20 cellular contexts compared by ENCODE assay signal in the genomic region with DNA sequence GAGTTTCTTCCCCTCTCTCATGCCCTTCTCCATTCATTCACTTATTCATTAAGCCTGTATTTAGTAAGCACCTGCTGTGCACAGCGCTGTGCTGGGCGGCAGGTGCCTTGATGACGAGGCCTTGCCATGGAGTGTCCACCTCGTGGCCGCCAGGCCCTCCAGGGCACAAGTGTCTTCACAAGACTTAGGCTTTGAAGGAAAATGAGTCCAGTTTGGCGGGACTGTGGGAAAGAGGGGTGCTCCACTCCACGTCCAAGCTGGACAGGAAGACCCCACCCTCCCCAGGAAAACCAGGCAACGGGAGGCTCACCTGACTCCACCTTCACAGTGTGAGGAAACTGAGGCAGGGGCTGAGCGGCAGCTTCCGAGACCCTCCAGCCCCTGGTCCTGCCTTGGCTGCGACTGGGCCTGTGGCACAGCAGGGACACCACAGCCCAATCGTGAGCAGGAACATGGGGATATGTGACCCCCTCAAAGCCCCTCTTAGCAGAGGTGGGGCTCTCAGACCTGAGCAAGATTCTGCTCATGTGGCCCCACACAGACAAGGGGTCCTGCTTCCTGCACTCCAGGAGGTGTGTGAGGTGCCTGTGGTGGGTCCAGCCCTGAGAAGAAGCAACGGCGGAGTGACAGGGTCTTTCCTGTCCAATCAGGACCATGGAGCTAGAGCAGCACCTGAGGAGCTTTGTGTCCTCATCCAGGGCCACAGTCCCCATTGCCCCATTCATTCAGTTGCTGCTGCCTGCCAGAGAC.
DNase-seq lines count a peak whose midpoint lies in the region; ATAC-seq and TF ChIP-seq lines count a peak whose summit lies in the region.
"Had no signal": no experiment of that assay in that cellular context is flagged by ENCODE, and none has a peak within 500 bp of the region (broad histone marks: within the 10 kb centered on the region; RNA-seq: fewer than 3 reads in every experiment).

No MANE protein-coding gene starts in this region.

- TF ChIP-seq CTCF in activated CD8-positive, alpha-beta T cell treated with anti-CD3 and anti-CD28 coated beads for 36 hours (IDR thresholded peaks at IDR 0.05) = no peak
- no peak for TF ChIP-seq CTCF in natural killer cell (IDR thresholded peaks at IDR 0.05)

- peaks cover 4% of the 10 kb centered on the region for H3K36me3 Mint-ChIP-seq in activated CD8-positive, alpha-beta T cell treated with anti-CD3 and anti-CD28 coated beads, Interleukin-2, amount 10 ng/mL, durations not matched to agents 7 days and 5 days (ENCODE audit: low read depth)
- peaks cover 9% of the 10 kb centered on the region for H3K36me3 Mint-ChIP-seq in activated CD8-positive, alpha-beta T cell treated with anti-CD3 and anti-CD28 coated beads for 36 hours (ENCODE audit: low read depth)
- peaks cover 4% of the 10 kb centered on the region for H3K36me3 Mint-ChIP-seq in natural killer cell treated with Interleukin-12 subunit alpha and Interleukin-12 subunit beta and Interleukin-15 and Interleukin-18, amount 100 ng/mL, for 72 hours
- no peaks in the 10 kb centered on the region for H3K36me3 Mint-ChIP-seq in natural killer cell

- intact Hi-C loops in activated CD8-positive, alpha-beta T cell treated with anti-CD3 and anti-CD28 coated beads for 36 hours (cut with micrococcal nuclease) = no loop called here
- intact Hi-C loops in natural killer cell (cut with micrococcal nuclease) = no loop called here

- H3K27ac Mint-ChIP-seq in activated CD8-positive, alpha-beta T cell treated with anti-CD3 and anti-CD28 coated beads, Interleukin-2, amount 10 ng/mL, durations not matched to agents 7 days and 5 days = peak overlapping the region; percentile 41
- H3K27ac Mint-ChIP-seq in activated CD8-positive, alpha-beta T cell treated with anti-CD3 and anti-CD28 coated beads for 36 hours = no peak overlapping the region
- no peak overlapping the region for H3K27ac Mint-ChIP-seq in natural killer cell treated with Interleukin-12 subunit alpha and Interleukin-12 subunit beta and Interleukin-15 and Interleukin-18, amount 100 ng/mL, for 72 hours
- H3K27ac Mint-ChIP-seq in natural killer cell = no peak overlapping the region

- H3K9me3 Mint-ChIP-seq in activated CD8-positive, alpha-beta T cell treated with anti-CD3 and anti-CD28 coated beads, Interleukin-2, amount 10 ng/mL, durations not matched to agents 7 days and 5 days (ENCODE audit: insufficient read depth) = no peaks in the 10 kb centered on the region
- no peaks in the 10 kb centered on the region for H3K9me3 Mint-ChIP-seq in activated CD8-positive, alpha-beta T cell treated with anti-CD3 and anti-CD28 coated beads for 36 hours
- no peaks in the 10 kb centered on the region for H3K9me3 Mint-ChIP-seq in natural killer cell treated with Interleukin-12 subunit alpha and Interleukin-12 subunit beta and Interleukin-15 and Interleukin-18, amount 100 ng/mL, for 72 hours
- no peaks in the 10 kb centered on the region for H3K9me3 Mint-ChIP-seq in natural killer cell

- H3K27ac ChIP-seq in Karpas-422 (ENCODE audit: low read length) = no peak overlapping the region
- H3K27ac ChIP-seq: 22Rv1, C4-2B, GM23248, Peyer's patch had no signal

- no peaks in the 10 kb centered on the region for H3K79me2 ChIP-seq in Karpas-422 (ENCODE audit: low read length)

- ATAC-seq in activated CD8-positive, alpha-beta T cell treated with anti-CD3 and anti-CD28 coated beads, Interleukin-2, amount 10 ng/mL, durations not matched to agents 7 days and 5 days = no peak
- no peak for ATAC-seq in activated CD8-positive, alpha-beta T cell treated with anti-CD3 and anti-CD28 coated beads for 36 hours
- ATAC-seq in natural killer cell treated with Interleukin-12 subunit alpha and Interleukin-12 subunit beta and Interleukin-15 and Interleukin-18, amount 100 ng/mL, for 72 hours = peak; percentile 28 to 29
- ATAC-seq in natural killer cell = no peak

- CTCF ChIA-PET in activated CD8-positive, alpha-beta T cell treated with anti-CD3 and anti-CD28 coated beads, Interleukin-2, amount 10 ng/mL, durations not matched to agents 7 days and 5 days (lab: Charles Lee) = no interaction called here
- CTCF ChIA-PET in activated CD8-positive, alpha-beta T cell treated with anti-CD3 and anti-CD28 coated beads for 36 hours (lab: Charles Lee) = no interaction called here

- H3K4me3 Mint-ChIP-seq in activated CD8-positive, alpha-beta T cell treated with anti-CD3 and anti-CD28 coated beads, Interleukin-2, amount 10 ng/mL, durations not matched to agents 7 days and 5 days = no peak overlapping the region
- H3K4me3 Mint-ChIP-seq in activated CD8-positive, alpha-beta T cell treated with anti-CD3 and anti-CD28 coated beads for 36 hours = no peak overlapping the region
- H3K4me3 Mint-ChIP-seq in natural killer cell treated with Interleukin-12 subunit alpha and Interleukin-12 subunit beta and Interleukin-15 and Interleukin-18, amount 100 ng/mL, for 72 hours = no peak overlapping the region
- H3K4me3 Mint-ChIP-seq in natural killer cell = no peak overlapping the region

- no peak overlapping the region for H3K4me3 ChIP-seq in Karpas-422 (ENCODE audit: low read length)
- H3K4me3 ChIP-seq: GM23248, Peyer's patch had no signal

- no peaks in the 10 kb centered on the region for H4K20me1 ChIP-seq in Karpas-422 (ENCODE audit: insufficient read depth, low read depth, low read length)

- no peaks in the 10 kb centered on the region for H3K27me3 Mint-ChIP-seq in activated CD8-positive, alpha-beta T cell treated with anti-CD3 and anti-CD28 coated beads, Interleukin-2, amount 10 ng/mL, durations not matched to agents 7 days and 5 days (ENCODE audit: low read depth)
- H3K27me3 Mint-ChIP-seq in activated CD8-positive, alpha-beta T cell treated with anti-CD3 and anti-CD28 coated beads for 36 hours = no peaks in the 10 kb centered on the region
- no peaks in the 10 kb centered on the region for H3K27me3 Mint-ChIP-seq in natural killer cell treated with Interleukin-12 subunit alpha and Interleukin-12 subunit beta and Interleukin-15 and Interleukin-18, amount 100 ng/mL, for 72 hours
- H3K27me3 Mint-ChIP-seq in natural killer cell (ENCODE audit: low read depth in 2 of 2) = peaks cover 0 to 3% of the 10 kb centered on the region in 2 donors

- no peak overlapping the region for H2AFZ ChIP-seq in Karpas-422 (ENCODE audit: low read length)
- H2AFZ ChIP-seq: GM23248 had no signal

- H3K9me2 ChIP-seq in Karpas-422 (replicated peaks; ENCODE audit: insufficient read depth, low read length) = no peaks in the 10 kb centered on the region

- H3K9ac ChIP-seq in Karpas-422 (ENCODE audit: low read length) = no peak overlapping the region
- H3K9ac ChIP-seq: GM23248 had no signal

- H3K4me1 Mint-ChIP-seq in activated CD8-positive, alpha-beta T cell treated with anti-CD3 and anti-CD28 coated beads, Interleukin-2, amount 10 ng/mL, durations not matched to agents 7 days and 5 days (ENCODE audit: low read depth) = peaks cover 9% of the 10 kb centered on the region
- no peaks in the 10 kb centered on the region for H3K4me1 Mint-ChIP-seq in activated CD8-positive, alpha-beta T cell treated with anti-CD3 and anti-CD28 coated beads for 36 hours (ENCODE audit: low read depth)
- H3K4me1 Mint-ChIP-seq in natural killer cell treated with Interleukin-12 subunit alpha and Interleukin-12 subunit beta and Interleukin-15 and Interleukin-18, amount 100 ng/mL, for 72 hours (ENCODE audit: low read depth in 2 of 2) = peaks cover 3 to 5% of the 10 kb centered on the region in 2 donors
- H3K4me1 Mint-ChIP-seq in natural killer cell = no peaks in the 10 kb centered on the region

- DNase-seq in activated CD8-positive, alpha-beta T cell treated with anti-CD3 and anti-CD28 coated beads, Interleukin-2, amount 10 ng/mL, durations not matched to agents 7 days and 5 days = no peak
- no peak for DNase-seq in activated CD8-positive, alpha-beta T cell treated with anti-CD3 and anti-CD28 coated beads for 36 hours
- DNase-seq in natural killer cell treated with Interleukin-12 subunit alpha and Interleukin-12 subunit beta and Interleukin-15 and Interleukin-18, amount 100 ng/mL, for 72 hours (ENCODE audit: low spot score) = no peak
- DNase-seq in natural killer cell = no peak
- DNase-seq in mesenteric fat pad (ENCODE audit: low spot score) = peak; percentile 81
- no peak for DNase-seq in cerebellar nuclear complex (lab: John Stamatoyannopoulos, UW)
- no peak for DNase-seq in Karpas-422
- no peak for DNase-seq in NCI-H2107 treated with DMSO at 0.1 percent for 48 hours (lab: John Stamatoyannopoulos, UW; ENCODE audit: unreplicated experiment)
- DNase-seq: GM23248, HCEC 1CT, IMR-90, MV-4-11, NCI-H1694, NCI-H2081, NCI-H2171 treated with DMSO at 0.1 percent for 48 hours, NCI-H524 treated with DMSO at 0.1 percent for 48 hours, NCI-H82 had no signal

- no peaks in the 10 kb centered on the region for H3K36me3 ChIP-seq in Karpas-422 (ENCODE audit: insufficient read depth, low read length)
- H3K36me3 ChIP-seq: Peyer's patch had no signal

- H3K4me1 ChIP-seq in Karpas-422 (ENCODE audit: low read length) = no peaks in the 10 kb centered on the region

- no peaks in the 10 kb centered on the region for H3K27me3 ChIP-seq in Karpas-422 (ENCODE audit: low read length)
- H3K27me3 ChIP-seq: Peyer's patch had no signal

- no peak overlapping the region for H3K4me2 ChIP-seq in Karpas-422 (ENCODE audit: low read depth, low read length, poor library complexity, severe bottlenecking)

- no peaks in the 10 kb centered on the region for H3K9me3 ChIP-seq in Karpas-422 (ENCODE audit: low read length)
- H3K9me3 ChIP-seq: Peyer's patch had no signal

- POLR2A ChIA-PET in activated CD8-positive, alpha-beta T cell treated with anti-CD3 and anti-CD28 coated beads, Interleukin-2, amount 10 ng/mL, durations not matched to agents 7 days and 5 days (lab: Charles Lee) = no interaction called here
- POLR2A ChIA-PET in activated CD8-positive, alpha-beta T cell treated with anti-CD3 and anti-CD28 coated beads for 36 hours (lab: Charles Lee) = no interaction called here

Comparison
In these comparisons a context has a peak if more than half of its experiments do, and no peak if none do; other contexts are left out.
1. ATAC-seq: peak in natural killer cell treated with Interleukin-12 subunit alpha and Interleukin-12 subunit beta and Interleukin-15 and Interleukin-18, amount 100 ng/mL, for 72 hours (2 of 2); none in activated CD8-positive, alpha-beta T cell treated with anti-CD3 and anti-CD28 coated beads, Interleukin-2, amount 10 ng/mL, durations not matched to agents 7 days and 5 days (single experiment), activated CD8-positive, alpha-beta T cell treated with anti-CD3 and anti-CD28 coated beads for 36 hours (single experiment) and natural killer cell (0 of 3).